Comparison of ENCODE assay signal across 19 cellular contexts in the genomic region with DNA sequence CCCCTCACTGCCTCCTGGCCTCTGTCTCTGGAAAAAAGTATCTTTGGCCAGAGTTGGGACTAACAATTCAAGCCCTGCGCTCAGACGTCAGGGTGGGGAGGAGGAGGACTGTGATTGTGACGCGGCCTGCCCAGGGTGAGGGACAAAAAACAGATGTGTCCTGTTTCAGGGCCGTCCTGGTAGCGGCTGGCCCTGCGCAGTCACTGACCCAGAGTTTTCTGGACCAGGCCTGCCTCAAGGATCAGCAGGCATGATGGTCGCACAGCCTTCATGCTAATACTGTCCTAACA. TPM values are rescaled to one million over a fixed set of nuclear protein-coding genes. Genes with fewer than 3 reads are reported as not detected.
A peak's percentile ranks its signal among the peaks of the same experiment; 100 is the strongest.
DNase-seq lines count a peak whose midpoint lies in the region; ATAC-seq and TF ChIP-seq lines count a peak whose summit lies in the region.
"Had no signal": no experiment of that assay in that cellular context is flagged by ENCODE, and none has a peak within 500 bp of the region (broad histone marks: within the 10 kb centered on the region; RNA-seq: fewer than 3 reads in every experiment).

No MANE protein-coding gene starts in this region.

- ATAC-seq in heart left ventricle (peak; percentile 77 to 89 (median 82)), HG03139 (IDR thresholded peaks at IDR 0.05; ENCODE audit: unreplicated experiment) (no peak)
- ATAC-seq: A549; activated CD4-positive, alpha-beta T cell treated with anti-CD3 and anti-CD28 coated beads for 36 hours; activated T-cell treated with anti-CD3 and anti-CD28 coated beads, Interleukin-2, amount 50 U/mL, for 72 hours had no signal

- TF ChIP-seq CTCF in adrenal gland (IDR thresholded peaks at IDR 0.05), result no peak
- no peak for TF ChIP-seq CTCF in heart left ventricle (IDR thresholded peaks at IDR 0.05)

- H3K36me3 ChIP-seq in adrenal gland (replicated peaks in 1 of 2), result peaks cover 0 to 23% of the 10 kb centered on the region in 2 donors
- peaks cover 0 to 85% (median 62%) of the 10 kb centered on the region in 9 donors for H3K36me3 ChIP-seq in heart left ventricle
- peaks cover 9% of the 10 kb centered on the region for H3K36me3 ChIP-seq in rectal smooth muscle tissue (ENCODE audit: control insufficient read depth, insufficient read depth, low read length)

- 67 to 80% (median 68%) methylated on average over 2 to 8 of the region's 8 CpGs; no CpG with 5 or more reads in 1 of the 4 donors for WGBS in adrenal gland, 4 donors
- 13 to 42% (median 34%) methylated on average over 7 to 8 of the region's 8 CpGs for WGBS in heart left ventricle, 4 donors

- H3K27me3 ChIP-seq in adrenal gland (no peaks in the 10 kb centered on the region), heart left ventricle (no peaks in the 10 kb centered on the region), rectal smooth muscle tissue (ENCODE audit: control insufficient read depth, insufficient read depth, low read length) (no peaks in the 10 kb centered on the region)

- DNase-seq in AG08395 (ENCODE audit: low spot score), result peak; percentile 50
- DNase-seq in adrenal gland, result peak in 6 of 7 donors; percentile 31 to 79 (median 48)
- peak; percentile 81 to 87 (median 84) for DNase-seq in heart left ventricle
- no peak for DNase-seq in stimulated activated CD4-positive, alpha-beta T cell treated with anti-CD3 and anti-CD28 coated beads, Interleukin-2, amount 100 ng/mL, for 48 hours
- no peak for DNase-seq in SIG-M5 treated with dmso at 0.1 percent for 504 hours (lab: John Stamatoyannopoulos, UW; ENCODE audit: unreplicated experiment)
- no peak for DNase-seq in AG20443 (ENCODE audit: low spot score)
- DNase-seq: activated CD4-positive, alpha-beta T cell treated with anti-CD3 and anti-CD28 coated beads for 36 hours; activated T-cell treated with anti-CD3 and anti-CD28 coated beads, Interleukin-2, amount 50 U/mL, for 72 hours; anterior cingulate cortex; CD8-positive, alpha-beta memory T cell; HCEC 1CT; KG1; mammary epithelial cell; NCI-H1436; stimulated activated naive B cell treated with anti-CD40 and anti-IgM and Interleukin-4, amounts not matched to agents 10 μg/mL and 1 μg/mL and 100 μg/mL, for 72 hours; T1000 had no signal

- intact Hi-C loops in adrenal gland (cut with DNase I), result loop anchor here (5.0 to 10.0 kb wide), 2 partner anchors 160 to 273 kb away; no protein-coding TSS in a partner anchor
- intact Hi-C loops in heart left ventricle (cut with DNase I), result loop anchor here in 7 of 10 donors (2.0 to 10.0 kb wide), 5 partner anchors 65 to 273 kb away; a partner anchor contains a TSS

- H3K9me3 ChIP-seq in adrenal gland (replicated peaks in 1 of 3) (no peaks in the 10 kb centered on the region), heart left ventricle (no peaks in the 10 kb centered on the region)
- H3K9me3 ChIP-seq: A549 had no signal

- H3K4me3 ChIP-seq in adrenal gland (no peak overlapping the region), heart left ventricle (no peak overlapping the region), rectal smooth muscle tissue (ENCODE audit: low read length) (no peak overlapping the region)
- H3K4me3 ChIP-seq: A549 had no signal

- H3K4me1 ChIP-seq in adrenal gland (replicated peaks in 1 of 2) (peaks cover 0 to 17% of the 10 kb centered on the region in 2 donors), heart left ventricle (peaks cover 3 to 76% (median 45%) of the 10 kb centered on the region in 12 donors), rectal smooth muscle tissue (ENCODE audit: control insufficient read depth, insufficient read depth, low read length) (peaks cover 12% of the 10 kb centered on the region)
- H3K4me1 ChIP-seq: A549 had no signal

- H3K27ac ChIP-seq in adrenal gland (peak overlapping the region in 2 of 5 donors; percentile 70 to 75), heart left ventricle (peak overlapping the region; percentile 45 to 90 (median 76)), rectal smooth muscle tissue (ENCODE audit: low read depth, low read length) (peak overlapping the region; percentile 55)
- H3K27ac ChIP-seq: A549 had no signal

- no peak overlapping the region for H3K9ac ChIP-seq in rectal smooth muscle tissue (ENCODE audit: low read length)

- TF ChIP-seq POLR2A in adrenal gland (IDR thresholded peaks at IDR 0.05) (no peak), heart left ventricle (IDR thresholded peaks at IDR 0.05) (peak in 1 of 2 donors; percentile 31)

RNA-seq across cellular contexts. Expression of a gene that starts 57.5 kb away (rescaled TPM):
- total RNA-seq in adrenal gland, result 10 to 100 TPM in 1 of 8 donors, 1 to 10 TPM in 7; 5.5 to 15.0 (median 7.9) TPM
- 1 to 10 TPM; 3.5 to 5.6 (median 5.3) TPM for polyA plus RNA-seq in adrenal gland
- total RNA-seq in heart left ventricle, result 1 to 10 TPM; 3.7 to 6.9 (median 4.9) TPM
- polyA plus RNA-seq in heart left ventricle, result 1 to 10 TPM; 2.0 to 3.7 TPM

Comparison
In these comparisons a context has a peak if more than half of its experiments do, and no peak if none do; other contexts are left out.
1. DNase-seq: peak in AG08395 (single experiment), adrenal gland (6 of 7) and heart left ventricle (5 of 5); none in stimulated activated CD4-positive, alpha-beta T cell treated with anti-CD3 and anti-CD28 coated beads, Interleukin-2, amount 100 ng/mL, for 48 hours (0 of 2), SIG-M5 treated with dmso at 0.1 percent for 504 hours (single experiment) and AG20443 (single experiment).